ENCODE assay signal across 30 cellular contexts in the genomic region with DNA sequence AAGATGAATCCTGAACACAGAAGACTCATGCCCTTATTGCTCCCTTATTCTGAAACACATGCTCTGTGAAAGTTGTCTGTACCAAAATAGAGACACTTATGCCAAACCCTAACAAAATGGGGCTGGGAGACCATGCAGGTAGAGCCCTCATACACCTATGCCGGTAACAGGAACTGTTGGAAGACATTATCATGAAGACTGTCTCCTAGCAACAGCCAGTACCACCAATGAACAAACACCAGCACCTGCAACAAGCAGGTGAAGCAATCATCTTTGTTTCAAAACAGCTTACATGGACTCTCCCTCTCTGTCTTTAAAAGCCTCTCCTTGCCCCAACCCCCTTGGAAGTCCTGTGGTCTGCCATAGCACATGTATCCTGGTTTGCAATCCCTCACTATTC. TPM values are rescaled to one million over a fixed set of nuclear protein-coding genes. Genes with fewer than 3 reads are reported as not detected.
DNase-seq lines count a peak whose midpoint lies in the region; ATAC-seq, FAIRE-seq and TF ChIP-seq lines count a peak whose summit lies in the region.
"Had no signal": no experiment of that assay in that cellular context is flagged by ENCODE, and none has a peak within 500 bp of the region (broad histone marks: within the 10 kb centered on the region; RNA-seq: fewer than 3 reads in every experiment).

No MANE protein-coding gene starts in this region.

- in situ Hi-C loops in GM13976 (cut with MboI; ENCODE audit: low sequenced_read_pairs, unreplicated experiment): no loop called here

- ATAC-seq in left lobe of liver: peak; percentile 30
- no peak for ATAC-seq in activated CD4-positive, CD25-positive, alpha-beta regulatory T cell treated with anti-CD3 and anti-CD28 coated beads, Interleukin-2, amount 50 U/mL, for 24 hours
- ATAC-seq: naive thymus-derived CD8-positive, alpha-beta T cell; psoas muscle; stimulated activated naive CD8-positive, alpha-beta T cell treated with anti-CD3 and anti-CD28 coated beads, Interleukin-15, amount 100 ng/mL, for 72 hours had no signal

- DNase-seq in DMS79 treated with DMSO at 0.1 percent for 48 hours (lab: John Stamatoyannopoulos, UW) (peak; percentile 1), DMS79 (lab: John Stamatoyannopoulos, UW) (no peak), NCI-H2029 (lab: John Stamatoyannopoulos, UW) (peak; percentile 79), NCI-H510A treated with DMSO at 0.1 percent for 48 hours (lab: John Stamatoyannopoulos, UW) (peak; percentile 29), left lobe of liver (ENCODE audit: low spot score) (no peak), GM13976 (ENCODE audit: low spot score) (no peak), GM19239 (ENCODE audit: insufficient read length, low spot score) (no peak)
- DNase-seq: 8988T; activated CD4-positive, alpha-beta memory T cell treated with anti-CD3 and anti-CD28 coated beads, Interleukin-2, amount 10 ng/mL, durations not matched to agents 7 days and 5 days; activated CD4-positive, CD25-positive, alpha-beta regulatory T cell; activated CD8-positive, alpha-beta memory T cell treated with anti-CD3 and anti-CD28 coated beads, Interleukin-2, amount 50 U/mL, for 48 hours; CD4-positive, CD25-positive, alpha-beta regulatory T cell; effector memory CD4-positive, alpha-beta T cell; glutamatergic neuron; IMR-90; islet precursor cell; midbrain; naive thymus-derived CD8-positive, alpha-beta T cell; NCI-H446 treated with DMSO at 0.1 percent for 48 hours; occipital lobe; psoas muscle; stimulated activated naive CD8-positive, alpha-beta T cell treated with anti-CD3 and anti-CD28 coated beads, Interleukin-15, amount 100 ng/mL, for 72 hours; T-helper 1 cell had no signal

- TF ChIP-seq CTCF in GM13976 (IDR thresholded peaks at IDR 0.05; ENCODE audit: borderline replicate concordance, control extremely low read depth, extremely low read depth, insufficient read depth, missing control alignments): no peak

- FAIRE-seq in GM19239 (lab: Jason Lieb, UNC): no peak
- FAIRE-seq: colon, G401.6 had no signal

RNA-seq across cellular contexts. Expression of a gene that starts 17.2 kb away (rescaled TPM):
- not detected for total RNA-seq in left lobe of liver
- total RNA-seq: activated CD4-positive, alpha-beta memory T cell treated with anti-CD3 and anti-CD28 coated beads, Interleukin-2, amount 10 ng/mL, durations not matched to agents 7 days and 5 days; activated T-helper 2 cell treated with anti-CD3 and anti-CD28 coated beads, Interferon-gamma antibody, Interleukin-2, Interleukin-4, amounts not matched to agents 10 μg/mL and 5 μg/mL and 100 μg/mL, durations not matched to agents 14 hours and 24 hours and 36 hours; CD4-positive, CD25-positive, alpha-beta regulatory T cell; epithelial cell of proximal tubule; lower leg skin; naive thymus-derived CD8-positive, alpha-beta T cell; occipital lobe had no signal

RNA-seq across cellular contexts. Expression of a gene that starts 33.0 kb away (rescaled TPM):
- not detected for total RNA-seq in left lobe of liver
- total RNA-seq: epithelial cell of proximal tubule, H4, IMR-90, psoas muscle had no signal

Comparison
In these comparisons a context has a peak if more than half of its experiments do, and no peak if none do; other contexts are left out.
1. DNase-seq: peak in DMS79 treated with DMSO at 0.1 percent for 48 hours (single experiment), NCI-H2029 (single experiment) and NCI-H510A treated with DMSO at 0.1 percent for 48 hours (single experiment); none in DMS79 (single experiment), left lobe of liver (single experiment), GM13976 (single experiment) and GM19239 (single experiment).